In the genomic region with DNA sequence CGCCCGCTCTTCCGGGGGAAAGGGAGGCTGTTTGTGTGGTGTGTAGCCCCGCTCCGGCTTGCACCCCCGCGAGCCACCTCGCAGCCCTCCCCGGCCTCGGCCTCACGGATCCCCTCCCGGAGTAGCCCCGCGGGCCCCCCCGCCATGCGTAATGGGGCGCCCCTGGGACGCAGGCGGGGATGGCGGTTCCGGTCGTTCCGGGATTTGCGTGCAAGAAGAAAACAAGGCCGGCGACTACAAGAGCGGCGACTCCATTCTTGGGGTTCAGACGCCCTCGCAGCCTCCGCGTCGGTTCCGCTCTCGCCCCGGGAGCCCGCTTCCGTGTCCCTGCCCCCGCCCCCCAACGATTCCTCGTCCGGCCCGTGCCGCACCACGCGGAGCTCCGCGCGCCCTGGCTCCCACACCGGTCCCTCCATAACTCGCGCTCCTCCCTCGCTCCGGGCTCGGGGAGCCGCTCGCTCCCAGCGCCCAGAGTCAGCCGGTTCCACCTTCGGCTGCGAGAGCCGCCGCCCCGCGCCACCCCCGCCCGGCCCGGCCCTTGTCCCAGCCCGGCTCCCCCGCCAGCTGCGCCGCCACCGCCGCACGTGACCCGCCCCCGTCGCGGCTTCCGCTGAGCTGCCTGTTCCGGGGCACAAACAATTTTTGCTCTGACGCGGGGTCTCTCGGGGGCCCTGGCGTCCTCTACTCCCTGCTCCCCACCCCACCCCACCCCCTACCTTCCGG, we compare ENCODE assay signal across 9 cellular contexts.
DNase-seq lines count a peak whose midpoint lies in the region; ATAC-seq, FAIRE-seq and TF ChIP-seq lines count a peak whose summit lies in the region.
"Had no signal": no experiment of that assay in that cellular context is flagged by ENCODE, and none has a peak within 500 bp of the region (broad histone marks: within the 10 kb centered on the region; RNA-seq: fewer than 3 reads in every experiment).

No MANE protein-coding gene starts in this region.

- no peaks in the 10 kb centered on the region for H3K9me2 ChIP-seq in GM23248 (ENCODE audit: insufficient read depth)
- H3K9me2 ChIP-seq in PC-9 (ENCODE audit: insufficient read depth), result no peaks in the 10 kb centered on the region

- no peak for FAIRE-seq in H54 (lab: Jason Lieb, UNC)
- FAIRE-seq: colon had no signal

- H3K27me3 ChIP-seq in GM23248 (replicated peaks; ENCODE audit: insufficient read depth), result no peaks in the 10 kb centered on the region
- no peaks in the 10 kb centered on the region for H3K27me3 ChIP-seq in PC-9 (ENCODE audit: insufficient read depth, low read depth)

- no peaks in the 10 kb centered on the region for H3K9me3 ChIP-seq in GM23248 (ENCODE audit: low read depth)
- no peaks in the 10 kb centered on the region for H3K9me3 ChIP-seq in PC-9 (ENCODE audit: insufficient read depth, low read depth)

- no peak for ATAC-seq in GM21825 (IDR thresholded peaks at IDR 0.05; ENCODE audit: unreplicated experiment)

- WGBS in GM23248 (ENCODE audit: low coverage in 1 of 2, low lambda C conversion rate in 2 of 2, missing lambda C conversion rate in 2 of 2), 2 experiments, result 0% methylated on average over 6 to 19 of the region's 86 CpGs

- TF ChIP-seq CTCF in PC-9 (conservative IDR thresholded peaks at IDR 0.05), result no peak

- peak overlapping the region; percentile 67 for H3K27ac ChIP-seq in GM23248
- peak overlapping the region; percentile 80 for H3K27ac ChIP-seq in PC-9

- peak overlapping the region; percentile 86 for H3K9ac ChIP-seq in GM23248

- peak; percentile 56 for DNase-seq in Daoy (ENCODE audit: low read depth)
- DNase-seq in GM23248, result peak; percentile 66
- peak in 1 of 2 experiments; percentile 25 for DNase-seq in PC-9
- DNase-seq in activated naive CD4-positive, alpha-beta T cell treated with anti-CD3 and anti-CD28 coated beads, Interleukin-2, amount 50 U/mL, for 16 hours, result peak; percentile 81
- peak; percentile 85 for DNase-seq in cardiac septum (ENCODE audit: low spot score)
- DNase-seq in posterior cingulate gyrus, result peak in 8 of 10 donors; percentile 45 to 93 (median 64)
- no peak for DNase-seq in H54 (ENCODE audit: insufficient read length, low spot score)

- H3K4me2 ChIP-seq in GM23248 (ENCODE audit: unreplicated experiment) (peak overlapping the region; percentile 70), PC-9 (peak overlapping the region; percentile 79)

- H3F3A ChIP-seq in GM23248 (ENCODE audit: insufficient read depth) (0 out of 2 replicates have a peak, but pooled peaks cover 6% of the 10 kb centered on the region), PC-9 (ENCODE audit: insufficient read depth, low read depth) (0 out of 2 replicates have a peak, but pooled peaks cover 4% of the 10 kb centered on the region)

- H3K36me3 ChIP-seq in GM23248 (ENCODE audit: low read depth) (no peaks in the 10 kb centered on the region), PC-9 (ENCODE audit: low read depth) (no peaks in the 10 kb centered on the region)

- H2AFZ ChIP-seq in GM23248 (peak overlapping the region; percentile 77), PC-9 (0 out of 2 replicates have a peak overlapping the region, but pooled peaks have one; percentile 68)

- CTCF ChIA-PET in PC-9 (lab: Charles Lee), result interaction anchor here (0.6 kb wide), 1 partner anchor 89 kb away, joined by 3 read pairs; no protein-coding TSS in a partner anchor

- no peaks in the 10 kb centered on the region for H4K20me1 ChIP-seq in GM23248 (ENCODE audit: insufficient read depth)
- H4K20me1 ChIP-seq in PC-9 (ENCODE audit: insufficient read depth), result no peaks in the 10 kb centered on the region

- in situ Hi-C loops in GM23248 (cut with MboI), result no loop called here

- no TSS peak for BruUV-seq in PC-9 (replicated peaks; lab: Mats Ljungman, UMichigan)

- H3K4me1 ChIP-seq in GM23248 (ENCODE audit: insufficient read depth) (peaks cover 5% of the 10 kb centered on the region; the same call in 1 of the 2 replicates), PC-9 (replicated peaks; ENCODE audit: insufficient read depth) (0 out of 2 replicates have a peak, but pooled peaks cover 6% of the 10 kb centered on the region)

- POLR2A ChIA-PET in PC-9 (lab: Charles Lee; ENCODE audit: unreplicated experiment), result interaction anchor here (0.6 kb wide), 2 partner anchors 67 to 80 kb away, joined by 6 to 7 read pairs; no protein-coding TSS in a partner anchor

- H3K4me3 ChIP-seq in GM23248 (peak overlapping the region; percentile 72), PC-9 (peak overlapping the region; percentile 53; the same call in 1 of the 2 replicates)

- intact Hi-C loops in PC-9 (cut with micrococcal nuclease; ENCODE audit: unreplicated experiment), result no loop called here
- intact Hi-C loops in cardiac septum (cut with DNase I), result loop anchor here (5.0 kb wide), 2 partner anchors 91 to 164 kb away; no protein-coding TSS in a partner anchor
- intact Hi-C loops in posterior cingulate gyrus (cut with DNase I), result no loop called here

- no peak for TF ChIP-seq POLR2A in H54 (IDR thresholded peaks at IDR 0.05; ENCODE audit: low read depth, low read length)

- H3K79me2 ChIP-seq in GM23248 (ENCODE audit: insufficient read depth), result no peaks in the 10 kb centered on the region
- H3K79me2 ChIP-seq in PC-9 (ENCODE audit: low read depth), result no peaks in the 10 kb centered on the region
